Comparison of ENCODE assay signal across 8 cellular contexts in genomic region chr12:14366211-14366762, GRCh38. TPM values are rescaled to one million over a fixed set of nuclear protein-coding genes. Genes with fewer than 3 reads are reported as not detected.
A peak's percentile ranks its signal among the peaks of the same experiment; 100 is the strongest.
DNase-seq lines count a peak whose midpoint lies in the region; ATAC-seq, FAIRE-seq and TF ChIP-seq lines count a peak whose summit lies in the region.

No MANE protein-coding gene starts in this region.

- H3K14ac ChIP-seq in H1 (ENCODE audit: insufficient read length) = no peak overlapping the region

- ATAC-seq in PC-3 = no peak
- ATAC-seq in naive thymus-derived CD4-positive, alpha-beta T cell = no peak
- ATAC-seq in activated CD4-positive, CD25-positive, alpha-beta regulatory T cell treated with anti-CD3 and anti-CD28 coated beads, Interleukin-2, amount 50 U/mL, for 24 hours = no peak

- H4K8ac ChIP-seq in H1 (ENCODE audit: extremely low read depth, insufficient read depth, low read length) = no peak overlapping the region

- peak; percentile 45; the same call in 1 of the 2 replicates for TF ChIP-seq CTCF in PC-3 (conservative IDR thresholded peaks at IDR 0.05; ENCODE audit: low read depth, low read length)
- TF ChIP-seq CTCF in H1 (IDR thresholded peaks at IDR 0.05; ENCODE audit: control extremely low read depth in 1 of 3, insufficient read depth in 1 of 3, low read depth in 1 of 3, low read length in 3 of 3) = no peak; a peak in 1 of 4 replicates

- peak overlapping the region; percentile 99 for H4K5ac ChIP-seq in H1 (ENCODE audit: insufficient read length, low read depth, low read length)

- no peak for TF ChIP-seq POLR2A in H1 (IDR thresholded peaks at IDR 0.05; ENCODE audit: control extremely low read depth in 1 of 2, low read depth in 2 of 2, low read length in 2 of 2)

- peaks cover 8% of the 10 kb centered on the region; the same call in 1 of the 2 replicates for H4K20me1 ChIP-seq in PC-3 (ENCODE audit: low read length)
- peaks cover 4% of the 10 kb centered on the region in 2 experiments for H4K20me1 ChIP-seq in H1 (replicated peaks in 1 of 2; ENCODE audit: control insufficient read depth in 1 of 2, insufficient read depth in 2 of 2, low read length in 2 of 2)

- H3K4me3 Mint-ChIP-seq in activated T-cell treated with anti-CD3 and anti-CD28 coated beads, Interleukin-2, amount 50 U/mL, for 24 hours = peak overlapping the region; percentile 81
- peak overlapping the region; percentile 78 to 97 (median 88) for H3K4me3 Mint-ChIP-seq in naive thymus-derived CD4-positive, alpha-beta T cell

- peak in 1 of 2 experiments; percentile 19; a peak in 2 of 4 replicates for TF ChIP-seq RAD21 in H1 (IDR thresholded peaks at IDR 0.05 in 1 of 2, conservative IDR thresholded peaks at IDR 0.05 in 1 of 2; ENCODE audit: low read depth in 2 of 2, low read length in 2 of 2)

- no peak overlapping the region; the same call in 1 of the 2 replicates for H2BK12ac ChIP-seq in H1 (ENCODE audit: low read depth, low read length)

- POLR2A ChIA-PET in PC-3 (lab: Charles Lee; ENCODE audit: unreplicated experiment) = no interaction called here
- POLR2A ChIA-PET in H1 (lab: Charles Lee; ENCODE audit: partially characterized antibody) = interaction anchor here (0.6 to 3.0 kb wide), 45 partner anchors 8 to 386 kb away, joined by 3 to 164 read pairs (median 5); no protein-coding TSS in a partner anchor
- POLR2A ChIA-PET in naive thymus-derived CD4-positive, alpha-beta T cell (lab: Charles Lee) = interaction anchor here (0.6 to 2.7 kb wide), 32 partner anchors 8 to 1197 kb away, joined by 3 to 98 read pairs (median 6); partner anchors contain the start of genes C12orf60 and WBP11

- WGBS in H1 (ENCODE audit: extremely low coverage in 1 of 2, insufficient coverage in 1 of 2, insufficient read length in 1 of 2, insufficient replicate concordance in 2 of 2, low coverage in 1 of 2, low lambda C conversion rate in 2 of 2, missing lambda C conversion rate in 1 of 2), 2 experiments = 2% methylated on average over 5 of the region's 5 CpGs; no CpG with 5 or more reads in 1 of the 2 experiments

- no peak for TF ChIP-seq EP300 in H1 (IDR thresholded peaks at IDR 0.05; ENCODE audit: borderline replicate concordance in 1 of 2, low read depth in 2 of 2, low read length in 2 of 2)

- peak overlapping the region; percentile 97 for H3K27ac Mint-ChIP-seq in activated T-cell treated with anti-CD3 and anti-CD28 coated beads, Interleukin-2, amount 50 U/mL, for 24 hours
- H3K27ac Mint-ChIP-seq in naive thymus-derived CD4-positive, alpha-beta T cell = peak overlapping the region; percentile 88 to 98 (median 94)

- no peak overlapping the region for H4K91ac ChIP-seq in H1 (replicated peaks; ENCODE audit: insufficient read length, low read length)

- H3K4me1 ChIP-seq in PC-3 (ENCODE audit: insufficient read depth, low read length) (peaks cover 3% of the 10 kb centered on the region; the same call in 1 of the 2 replicates), H1 (replicated peaks in 1 of 4; ENCODE audit: control insufficient read depth in 3 of 4, insufficient read depth in 4 of 4, low read length in 3 of 4) (peaks cover 0 to 2% (median 0%) of the 10 kb centered on the region in 4 experiments; a peak in 1 of 7 replicates)
- peaks cover 17 to 22% of the 10 kb centered on the region in 2 donors for H3K4me1 ChIP-seq in naive thymus-derived CD4-positive, alpha-beta T cell (ENCODE audit: control insufficient read depth in 2 of 2, insufficient read depth in 2 of 2, low read length in 2 of 2)

- H2AFZ ChIP-seq in PC-3 (ENCODE audit: low read length) (peak overlapping the region; percentile 92), H1 (ENCODE audit: low read length) (no peak overlapping the region)

- H3K23me2 ChIP-seq in H1 (ENCODE audit: low read depth, low read length) = no peaks in the 10 kb centered on the region

- peaks cover 52% of the 10 kb centered on the region for H3K4me1 Mint-ChIP-seq in activated T-cell treated with anti-CD3 and anti-CD28 coated beads, Interleukin-2, amount 50 U/mL, for 24 hours (ENCODE audit: low read depth)
- H3K4me1 Mint-ChIP-seq in naive thymus-derived CD4-positive, alpha-beta T cell = peaks cover 22 to 57% (median 39%) of the 10 kb centered on the region in 7 donors

- H3K9me2 ChIP-seq in PC-3 (replicated peaks; ENCODE audit: low read length) = no peaks in the 10 kb centered on the region

- H2BK5ac ChIP-seq in H1 (ENCODE audit: low read depth, low read length) = peak overlapping the region; percentile 92; the same call in 1 of the 2 replicates

- H3K4me2 ChIP-seq in PC-3 (ENCODE audit: low read length) (peak overlapping the region; percentile 97), H1 (ENCODE audit: insufficient read depth in 1 of 2, low read depth in 2 of 2, low read length in 2 of 2) (peak overlapping the region; percentile 25 to 74; a peak in 3 of 4 replicates)

- no peak overlapping the region for H3K23ac ChIP-seq in H1 (ENCODE audit: insufficient read length)

- no TSS peak for BruUV-seq in PC-3 (replicated peaks; lab: Mats Ljungman, UMichigan)

- no peak overlapping the region for H3K4ac ChIP-seq in H1 (replicated peaks; ENCODE audit: insufficient read length, low read depth, low read length)

- H2AK5ac ChIP-seq in H1 (ENCODE audit: low read depth, low read length) = no peak overlapping the region

- peaks cover 9% of the 10 kb centered on the region for H3K9me3 Mint-ChIP-seq in activated T-cell treated with anti-CD3 and anti-CD28 coated beads, Interleukin-2, amount 50 U/mL, for 24 hours
- peaks cover 0 to 13% (median 1%) of the 10 kb centered on the region in 11 donors for H3K9me3 Mint-ChIP-seq in naive thymus-derived CD4-positive, alpha-beta T cell

- H3K79me1 ChIP-seq in H1 (ENCODE audit: low read depth, low read length) = no peaks in the 10 kb centered on the region

- H3K79me2 ChIP-seq in PC-3 (ENCODE audit: low read length) = peaks cover 55% of the 10 kb centered on the region
- peaks cover 20 to 54% of the 10 kb centered on the region in 2 experiments for H3K79me2 ChIP-seq in H1 (ENCODE audit: control insufficient read depth in 1 of 2, insufficient read depth in 2 of 2, low read length in 2 of 2)

- H3K36me3 Mint-ChIP-seq in activated T-cell treated with anti-CD3 and anti-CD28 coated beads, Interleukin-2, amount 50 U/mL, for 24 hours (ENCODE audit: low read depth) = peaks cover 36% of the 10 kb centered on the region
- peaks cover 0 to 24% (median 13%) of the 10 kb centered on the region in 5 donors for H3K36me3 Mint-ChIP-seq in naive thymus-derived CD4-positive, alpha-beta T cell

- H3K56ac ChIP-seq in H1 (replicated peaks; ENCODE audit: insufficient read length, low read depth, low read length) = no peak overlapping the region

- intact Hi-C loops in PC-3 (cut with micrococcal nuclease) = loop anchor here (5.0 kb wide), 1 partner anchor 179 kb away; no protein-coding TSS in a partner anchor
- intact Hi-C loops in naive thymus-derived CD4-positive, alpha-beta T cell (cut with micrococcal nuclease) = loop anchor here (2.0 to 5.0 kb wide), 6 partner anchors 276 to 1641 kb away; partner anchors contain the start of genes GSG1 (in 1 of the 2) and STRAP (in 1 of the 2)

- H2BK15ac ChIP-seq in H1 (ENCODE audit: low read length) = no peak overlapping the region

- H2BK20ac ChIP-seq in H1 (ENCODE audit: low read length) = no peak overlapping the region

- no peak for FAIRE-seq in H1 (lab: Jason Lieb, UNC)

- CTCF ChIA-PET in PC-3 (lab: Charles Lee) = interaction anchor here (1.4 kb wide), 1 partner anchor 108 kb away, joined by 8 read pairs; no protein-coding TSS in a partner anchor
- CTCF ChIA-PET in H1 (lab: Charles Lee; ENCODE audit: partially characterized antibody) = interaction anchor here (0.5 to 2.2 kb wide), 11 partner anchors 8 to 627 kb away, joined by 3 to 9 read pairs (median 4); no protein-coding TSS in a partner anchor
- CTCF ChIA-PET in naive thymus-derived CD4-positive, alpha-beta T cell (lab: Charles Lee) = interaction anchor here (0.6 to 2.9 kb wide), 19 partner anchors 19 to 405 kb away, joined by 3 to 33 read pairs (median 6); a partner anchor contains a TSS

- H3K27me3 ChIP-seq in PC-3 (ENCODE audit: low read length) = no peaks in the 10 kb centered on the region
- H3K27me3 ChIP-seq in H1 (replicated peaks in 1 of 4; ENCODE audit: control insufficient read depth in 3 of 4, extremely low read depth in 1 of 4, insufficient read depth in 3 of 4, low read length in 3 of 4) = no peaks in the 10 kb centered on the region
- no peaks in the 10 kb centered on the region for H3K27me3 ChIP-seq in naive thymus-derived CD4-positive, alpha-beta T cell (ENCODE audit: control insufficient read depth in 2 of 2, insufficient read depth in 2 of 2, low read length in 2 of 2)

- H3K9me3 ChIP-seq in PC-3 (ENCODE audit: low read length) (no peaks in the 10 kb centered on the region), H1 (ENCODE audit: insufficient read depth in 2 of 2, low read depth in 1 of 2, low read length in 1 of 2) (no peaks in the 10 kb centered on the region)
- no peaks in the 10 kb centered on the region for H3K9me3 ChIP-seq in naive thymus-derived CD4-positive, alpha-beta T cell (ENCODE audit: control insufficient read depth in 2 of 3, low read length in 3 of 3)

- H3K36me3 ChIP-seq in PC-3 (ENCODE audit: low read depth, low read length) = no peaks in the 10 kb centered on the region; the same call in 1 of the 2 replicates
- peaks cover 0 to 3% (median 0%) of the 10 kb centered on the region in 4 experiments; a peak in 1 of 8 replicates for H3K36me3 ChIP-seq in H1 (ENCODE audit: control insufficient read depth in 2 of 4, insufficient read depth in 4 of 4, low read length in 3 of 4)
- no peaks in the 10 kb centered on the region for H3K36me3 ChIP-seq in naive thymus-derived CD4-positive, alpha-beta T cell (ENCODE audit: control insufficient read depth in 2 of 3, insufficient read depth in 3 of 3, low read length in 3 of 3)

- no peaks in the 10 kb centered on the region for H3F3A ChIP-seq in PC-3 (ENCODE audit: low read length, unreplicated experiment)

- no peak for DNase-seq in activated T-cell treated with anti-CD3 and anti-CD28 coated beads, Interleukin-2, amount 50 U/mL, for 24 hours
- no peak for DNase-seq in activated T-cell treated with anti-CD3 and anti-CD28 coated beads for 4 hours
- DNase-seq in PC-3 = peak; percentile 29
- DNase-seq in H1 (ENCODE audit: low read depth in 1 of 2, low spot score in 2 of 2) = no peak
- DNase-seq in naive thymus-derived CD4-positive, alpha-beta T cell = peak in 1 of 9 donors; percentile 37
- no peak for DNase-seq in NCI-H2196 treated with DMSO at 0.1 percent for 48 hours (lab: John Stamatoyannopoulos, UW; ENCODE audit: unreplicated experiment)
- no peak for DNase-seq in activated CD4-positive, CD25-positive, alpha-beta regulatory T cell (lab: John Stamatoyannopoulos, UW)

- H2BK120ac ChIP-seq in H1 (replicated peaks; ENCODE audit: low read depth, low read length) = no peak overlapping the region

- H3K27ac ChIP-seq in PC-3 (ENCODE audit: low read length) (peak overlapping the region; percentile 98), H1 (ENCODE audit: low read depth, low read length) (peak overlapping the region; percentile 91)
- H3K27ac ChIP-seq in naive thymus-derived CD4-positive, alpha-beta T cell (ENCODE audit: low read depth, low read length) = peak overlapping the region; percentile 84

- no peaks in the 10 kb centered on the region for H3K27me3 Mint-ChIP-seq in activated T-cell treated with anti-CD3 and anti-CD28 coated beads, Interleukin-2, amount 50 U/mL, for 24 hours
- H3K27me3 Mint-ChIP-seq in naive thymus-derived CD4-positive, alpha-beta T cell = peaks cover 0 to 2% (median 0%) of the 10 kb centered on the region in 5 donors

- H3K9ac ChIP-seq in PC-3 (ENCODE audit: low read length) = peak overlapping the region; percentile 94
- peak overlapping the region in 3 of 4 experiments; percentile 88 to 95 (median 93); a peak in 5 of 7 replicates for H3K9ac ChIP-seq in H1 (replicated peaks in 1 of 4; ENCODE audit: extremely low read depth in 1 of 4, low read depth in 3 of 4, low read length in 3 of 4)

- H3K18ac ChIP-seq in H1 (ENCODE audit: extremely low read depth, low read length) = peak overlapping the region; percentile 71; the same call in 1 of the 2 replicates

- H3K4me3 ChIP-seq in PC-3 (ENCODE audit: low read length) (peak overlapping the region; percentile 83), H1 (ENCODE audit: extremely low read depth in 1 of 4, insufficient read depth in 2 of 4, low read depth in 3 of 4, low read length in 4 of 4) (peak overlapping the region; percentile 65 to 90 (median 73))
- H3K4me3 ChIP-seq in naive thymus-derived CD4-positive, alpha-beta T cell (ENCODE audit: low read length) = peak overlapping the region; percentile 83

RNA-seq across cellular contexts. Expression of gene ATF7IP, which starts 0.8 kb away (rescaled TPM):
- total RNA-seq in PC-3 (2014; rRNA removed) = 12.5 and 16.9 TPM in 2 replicates
- 148 and 149 TPM in 2 replicates for total RNA-seq in H1 (2021; fragmentation: NEBNext Ultra II Directional; extraction: Animal tissue kit (Norgen Biotek cat#: 25700))
- polyA plus RNA-seq in H1 (2011; rRNA removed) = 34.2 and 47.1 TPM in 2 replicates
- polyA plus RNA-seq in H1 (2011; cell fraction: cytosol; rRNA removed) = 30.2 TPM
- 58.7 TPM for polyA plus RNA-seq in H1 (2011; cell fraction: nucleus; rRNA removed)
- polyA plus RNA-seq in H1 (2012, experiment 1 of 2) = 30.0 to 46.2 TPM (median 35.6 TPM) in 4 replicates
- 1.7 TPM for polyA plus RNA-seq in H1 (2012, experiment 2 of 2)
- polyA plus RNA-seq in H1 (2013, experiment 1 of 2) = 38.2 TPM
- polyA plus RNA-seq in H1 (2013, experiment 2 of 2) = 37.4 TPM
- polyA minus RNA-seq in H1 (2011; rRNA and poly(A)+ RNA removed) = 118 and 132 TPM in 2 replicates
- 81.7 TPM for polyA minus RNA-seq in H1 (2011; cell fraction: cytosol; rRNA and poly(A)+ RNA removed)
- polyA minus RNA-seq in H1 (2011; cell fraction: nucleus; rRNA and poly(A)+ RNA removed) = 149 TPM
- 100 to 1,000 TPM; 113 to 181 (median 144) TPM for total RNA-seq in naive thymus-derived CD4-positive, alpha-beta T cell
- 100 to 1,000 TPM in 1 of 2 donors, 10 to 100 TPM in 1; 92.7 to 124 TPM for polyA plus RNA-seq in naive thymus-derived CD4-positive, alpha-beta T cell
